Comparison of ENCODE assay signal across 7 cellular contexts in genomic region chr17:44308320-44308818, GRCh38. TPM values are rescaled to one million over a fixed set of nuclear protein-coding genes. Genes with fewer than 3 reads are reported as not detected.
DNase-seq lines count a peak whose midpoint lies in the region; ATAC-seq lines count a peak whose summit lies in the region.

RUNDC3A (plus strand) TSS chr17:44308601; CDS start chr17:44308833, 232 bp downstream.

- H2AFZ ChIP-seq in GM23248 = no peak within 1 kb of the TSS

- H3K4me1 Mint-ChIP-seq in central memory CD8-positive, alpha-beta T cell = peaks cover 19% of the 10 kb centered on the region

- peak within 1 kb of the TSS; percentile 60 for H3K4me3 Mint-ChIP-seq in central memory CD8-positive, alpha-beta T cell

- no peak within 1 kb of the TSS for H3K27ac Mint-ChIP-seq in central memory CD8-positive, alpha-beta T cell (ENCODE audit: low read depth)

- peaks cover 2% of the 10 kb centered on the region for H3K36me3 Mint-ChIP-seq in central memory CD8-positive, alpha-beta T cell (ENCODE audit: insufficient read depth)

- no peaks in the 10 kb centered on the region for H4K20me1 ChIP-seq in GM23248 (ENCODE audit: insufficient read depth)

- no peaks in the 10 kb centered on the region for H3K9me3 Mint-ChIP-seq in central memory CD8-positive, alpha-beta T cell

- DNase-seq in GM23248 (peak; percentile 82), NCI-H2196 (lab: John Stamatoyannopoulos, UW; ENCODE audit: unreplicated experiment) (peak; percentile 85), iris pigment epithelial cell (ENCODE audit: low read depth) (peak; percentile 69), smooth muscle cell of the brain vasculature (ENCODE audit: low read depth, low spot score) (peak; percentile 17)
- peak; percentile 78 for DNase-seq in activated CD4-positive, alpha-beta T cell treated with anti-CD3 and anti-CD28 coated beads for 1 hour
- DNase-seq in central memory CD8-positive, alpha-beta T cell (ENCODE audit: low spot score in 2 of 2) = peak; percentile 74 to 78

- H3K36me3 ChIP-seq in GM23248 (ENCODE audit: low read depth) = no peaks in the 10 kb centered on the region

- peaks cover 18% of the 10 kb centered on the region; the same call in 1 of the 2 replicates for H3K27me3 ChIP-seq in GM23248 (replicated peaks; ENCODE audit: insufficient read depth)

- H3K27me3 Mint-ChIP-seq in central memory CD8-positive, alpha-beta T cell = peaks cover 47% of the 10 kb centered on the region

- in situ Hi-C loops in GM23248 (cut with MboI) = no loop called here

- peak within 1 kb of the TSS; percentile 68 for H3K4me3 ChIP-seq in GM23248

- no peaks in the 10 kb centered on the region for H3F3A ChIP-seq in GM23248 (ENCODE audit: insufficient read depth)

- H3K4me1 ChIP-seq in GM23248 (ENCODE audit: insufficient read depth) = no peaks in the 10 kb centered on the region

- no peak within 1 kb of the TSS for H3K9ac ChIP-seq in GM23248

- no peaks in the 10 kb centered on the region for H3K9me3 ChIP-seq in GM23248 (ENCODE audit: low read depth)

- no peak within 1 kb of the TSS for H3K27ac ChIP-seq in GM23248

- peak; percentile 80 for ATAC-seq in central memory CD8-positive, alpha-beta T cell (replicated peaks; ENCODE audit: extremely low read depth, poor library complexity, severe bottlenecking)
- ATAC-seq in HG03432 (IDR thresholded peaks at IDR 0.05; ENCODE audit: unreplicated experiment) = no peak

- WGBS in GM23248 (ENCODE audit: low coverage in 1 of 2, low lambda C conversion rate in 2 of 2, missing lambda C conversion rate in 2 of 2), 2 experiments = 0 to 4% methylated on average over 8 to 33 of the region's 39 CpGs

- H3K4me2 ChIP-seq in GM23248 (ENCODE audit: unreplicated experiment) = peak within 1 kb of the TSS; percentile 69

- H3K79me2 ChIP-seq in GM23248 (ENCODE audit: insufficient read depth) = no peaks in the 10 kb centered on the region

- no peaks in the 10 kb centered on the region for H3K9me2 ChIP-seq in GM23248 (ENCODE audit: insufficient read depth)

RNA-seq across cellular contexts. Expression of gene RUNDC3A, which starts in this region (rescaled TPM):
- total RNA-seq in GM23248 (2014; rRNA removed; shearing (Covaris generic)) = 0.11 TPM in 1 of 2 replicates, not detected in the other
- 0.24 TPM in 1 of 2 replicates, not detected in the other for polyA plus RNA-seq in GM23248 (2016; fragmentation: Nextera tagmentation; extraction: Ambion mirVana)

Comparison
In these comparisons a context has a peak if more than half of its experiments do, and no peak if none do; other contexts are left out.
1. Peak in DNase-seq, H3K4me3 ChIP-seq and H3K4me2 ChIP-seq in GM23248; RNA of the gene not detected or under 1 TPM.
2. DNase-seq: peak in every context shown above with its lines; median percentile 85 in NCI-H2196; 82 in GM23248; 78 in activated CD4-positive, alpha-beta T cell treated with anti-CD3 and anti-CD28 coated beads for 1 hour; 76 in central memory CD8-positive, alpha-beta T cell; 69 in iris pigment epithelial cell; 17 in smooth muscle cell of the brain vasculature.